In the genomic region with DNA sequence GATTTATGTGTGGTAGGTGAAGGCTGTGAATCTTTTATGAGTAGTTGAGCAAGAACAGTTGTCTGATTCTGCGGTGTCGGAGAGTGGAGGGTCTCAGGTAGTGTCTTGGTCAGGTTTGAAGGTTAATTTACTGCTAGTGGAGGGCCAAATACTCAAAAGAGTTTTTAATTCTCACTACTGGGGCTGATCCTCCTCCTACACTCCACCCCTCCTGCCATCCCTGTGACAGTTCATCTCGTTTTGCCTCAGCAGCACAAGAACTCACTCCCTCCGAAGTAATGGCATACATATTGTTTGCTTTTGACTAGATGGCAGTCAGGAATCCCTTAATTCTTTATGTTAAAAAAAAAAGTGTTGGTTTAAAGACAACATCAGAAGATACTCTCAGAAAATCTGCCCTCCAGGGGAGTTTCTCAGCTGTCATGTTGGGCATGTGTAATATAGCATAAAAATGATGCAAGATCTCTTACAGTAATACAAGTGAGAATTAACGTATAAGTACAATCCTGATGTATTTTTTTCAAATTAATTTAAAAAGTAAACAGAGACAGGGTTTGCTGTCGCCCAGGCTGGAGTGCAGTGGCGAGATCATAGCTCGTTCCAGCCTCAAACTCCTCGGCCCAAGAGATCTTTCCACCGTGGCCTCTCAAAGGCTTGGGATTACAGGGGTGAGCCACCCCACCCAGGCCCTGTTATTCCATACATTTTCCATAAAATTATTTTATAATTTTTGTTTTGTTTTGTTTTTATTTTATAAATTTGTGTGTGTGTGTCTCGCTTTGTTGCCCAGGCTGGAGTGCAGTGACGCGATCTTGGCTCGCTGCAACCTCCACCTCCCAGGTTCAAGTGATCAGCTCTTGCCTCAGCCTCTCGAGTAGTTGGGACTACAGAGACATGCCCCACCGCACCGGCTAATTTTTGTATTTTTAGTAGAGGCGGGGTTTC, we compare ENCODE assay signal across 1 cellular context.
TF ChIP-seq lines count a peak whose summit lies in the region.

No MANE protein-coding gene starts in this region.

TF ChIP-seq in K562, 482 proteins besides CTCF, POLR2A, EP300 and RAD21 (continued from another document):
- TF ChIP-seq CCNT2 (IDR thresholded peaks at IDR 0.05; ENCODE audit: borderline replicate concordance, extremely low read depth, insufficient read length, low read depth, low read length), result no peak
- TF ChIP-seq, protein P1, sequence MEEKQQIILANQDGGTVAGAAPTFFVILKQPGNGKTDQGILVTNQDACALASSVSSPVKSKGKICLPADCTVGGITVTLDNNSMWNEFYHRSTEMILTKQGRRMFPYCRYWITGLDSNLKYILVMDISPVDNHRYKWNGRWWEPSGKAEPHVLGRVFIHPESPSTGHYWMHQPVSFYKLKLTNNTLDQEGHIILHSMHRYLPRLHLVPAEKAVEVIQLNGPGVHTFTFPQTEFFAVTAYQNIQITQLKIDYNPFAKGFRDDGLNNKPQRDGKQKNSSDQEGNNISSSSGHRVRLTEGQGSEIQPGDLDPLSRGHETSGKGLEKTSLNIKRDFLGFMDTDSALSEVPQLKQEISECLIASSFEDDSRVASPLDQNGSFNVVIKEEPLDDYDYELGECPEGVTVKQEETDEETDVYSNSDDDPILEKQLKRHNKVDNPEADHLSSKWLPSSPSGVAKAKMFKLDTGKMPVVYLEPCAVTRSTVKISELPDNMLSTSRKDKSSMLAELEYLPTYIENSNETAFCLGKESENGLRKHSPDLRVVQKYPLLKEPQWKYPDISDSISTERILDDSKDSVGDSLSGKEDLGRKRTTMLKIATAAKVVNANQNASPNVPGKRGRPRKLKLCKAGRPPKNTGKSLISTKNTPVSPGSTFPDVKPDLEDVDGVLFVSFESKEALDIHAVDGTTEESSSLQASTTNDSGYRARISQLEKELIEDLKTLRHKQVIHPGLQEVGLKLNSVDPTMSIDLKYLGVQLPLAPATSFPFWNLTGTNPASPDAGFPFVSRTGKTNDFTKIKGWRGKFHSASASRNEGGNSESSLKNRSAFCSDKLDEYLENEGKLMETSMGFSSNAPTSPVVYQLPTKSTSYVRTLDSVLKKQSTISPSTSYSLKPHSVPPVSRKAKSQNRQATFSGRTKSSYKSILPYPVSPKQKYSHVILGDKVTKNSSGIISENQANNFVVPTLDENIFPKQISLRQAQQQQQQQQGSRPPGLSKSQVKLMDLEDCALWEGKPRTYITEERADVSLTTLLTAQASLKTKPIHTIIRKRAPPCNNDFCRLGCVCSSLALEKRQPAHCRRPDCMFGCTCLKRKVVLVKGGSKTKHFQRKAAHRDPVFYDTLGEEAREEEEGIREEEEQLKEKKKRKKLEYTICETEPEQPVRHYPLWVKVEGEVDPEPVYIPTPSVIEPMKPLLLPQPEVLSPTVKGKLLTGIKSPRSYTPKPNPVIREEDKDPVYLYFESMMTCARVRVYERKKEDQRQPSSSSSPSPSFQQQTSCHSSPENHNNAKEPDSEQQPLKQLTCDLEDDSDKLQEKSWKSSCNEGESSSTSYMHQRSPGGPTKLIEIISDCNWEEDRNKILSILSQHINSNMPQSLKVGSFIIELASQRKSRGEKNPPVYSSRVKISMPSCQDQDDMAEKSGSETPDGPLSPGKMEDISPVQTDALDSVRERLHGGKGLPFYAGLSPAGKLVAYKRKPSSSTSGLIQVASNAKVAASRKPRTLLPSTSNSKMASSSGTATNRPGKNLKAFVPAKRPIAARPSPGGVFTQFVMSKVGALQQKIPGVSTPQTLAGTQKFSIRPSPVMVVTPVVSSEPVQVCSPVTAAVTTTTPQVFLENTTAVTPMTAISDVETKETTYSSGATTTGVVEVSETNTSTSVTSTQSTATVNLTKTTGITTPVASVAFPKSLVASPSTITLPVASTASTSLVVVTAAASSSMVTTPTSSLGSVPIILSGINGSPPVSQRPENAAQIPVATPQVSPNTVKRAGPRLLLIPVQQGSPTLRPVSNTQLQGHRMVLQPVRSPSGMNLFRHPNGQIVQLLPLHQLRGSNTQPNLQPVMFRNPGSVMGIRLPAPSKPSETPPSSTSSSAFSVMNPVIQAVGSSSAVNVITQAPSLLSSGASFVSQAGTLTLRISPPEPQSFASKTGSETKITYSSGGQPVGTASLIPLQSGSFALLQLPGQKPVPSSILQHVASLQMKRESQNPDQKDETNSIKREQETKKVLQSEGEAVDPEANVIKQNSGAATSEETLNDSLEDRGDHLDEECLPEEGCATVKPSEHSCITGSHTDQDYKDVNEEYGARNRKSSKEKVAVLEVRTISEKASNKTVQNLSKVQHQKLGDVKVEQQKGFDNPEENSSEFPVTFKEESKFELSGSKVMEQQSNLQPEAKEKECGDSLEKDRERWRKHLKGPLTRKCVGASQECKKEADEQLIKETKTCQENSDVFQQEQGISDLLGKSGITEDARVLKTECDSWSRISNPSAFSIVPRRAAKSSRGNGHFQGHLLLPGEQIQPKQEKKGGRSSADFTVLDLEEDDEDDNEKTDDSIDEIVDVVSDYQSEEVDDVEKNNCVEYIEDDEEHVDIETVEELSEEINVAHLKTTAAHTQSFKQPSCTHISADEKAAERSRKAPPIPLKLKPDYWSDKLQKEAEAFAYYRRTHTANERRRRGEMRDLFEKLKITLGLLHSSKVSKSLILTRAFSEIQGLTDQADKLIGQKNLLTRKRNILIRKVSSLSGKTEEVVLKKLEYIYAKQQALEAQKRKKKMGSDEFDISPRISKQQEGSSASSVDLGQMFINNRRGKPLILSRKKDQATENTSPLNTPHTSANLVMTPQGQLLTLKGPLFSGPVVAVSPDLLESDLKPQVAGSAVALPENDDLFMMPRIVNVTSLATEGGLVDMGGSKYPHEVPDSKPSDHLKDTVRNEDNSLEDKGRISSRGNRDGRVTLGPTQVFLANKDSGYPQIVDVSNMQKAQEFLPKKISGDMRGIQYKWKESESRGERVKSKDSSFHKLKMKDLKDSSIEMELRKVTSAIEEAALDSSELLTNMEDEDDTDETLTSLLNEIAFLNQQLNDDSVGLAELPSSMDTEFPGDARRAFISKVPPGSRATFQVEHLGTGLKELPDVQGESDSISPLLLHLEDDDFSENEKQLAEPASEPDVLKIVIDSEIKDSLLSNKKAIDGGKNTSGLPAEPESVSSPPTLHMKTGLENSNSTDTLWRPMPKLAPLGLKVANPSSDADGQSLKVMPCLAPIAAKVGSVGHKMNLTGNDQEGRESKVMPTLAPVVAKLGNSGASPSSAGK (IDR thresholded peaks at IDR 0.05), result 0 out of 2 replicates have a peak, but pooled peaks have one; percentile 2
- TF ChIP-seq ZNF121 (CRISPR knock-in tag; conservative IDR thresholded peaks at IDR 0.05), result 0 out of 2 replicates have a peak, but pooled peaks have one; percentile 20
- TF ChIP-seq POLR2H (tag; IDR thresholded peaks at IDR 0.05; ENCODE audit: low read depth), result no peak
- no peak for TF ChIP-seq CEBPG (CRISPR knock-in tag; IDR thresholded peaks at IDR 0.05)
- TF ChIP-seq CEBPG (tag; conservative IDR thresholded peaks at IDR 0.05 in 1 of 2, IDR thresholded peaks at IDR 0.05 in 1 of 2), result peak; percentile 75 to 93
- TF ChIP-seq MEIS2 (IDR thresholded peaks at IDR 0.05; ENCODE audit: partially characterized antibody), result peak; percentile 2
- TF ChIP-seq, protein P2, sequence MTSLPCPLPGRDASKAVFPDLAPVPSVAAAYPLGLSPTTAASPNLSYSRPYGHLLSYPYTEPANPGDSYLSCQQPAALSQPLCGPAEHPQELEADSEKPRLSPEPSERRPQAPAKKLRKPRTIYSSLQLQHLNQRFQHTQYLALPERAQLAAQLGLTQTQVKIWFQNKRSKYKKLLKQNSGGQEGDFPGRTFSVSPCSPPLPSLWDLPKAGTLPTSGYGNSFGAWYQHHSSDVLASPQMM (CRISPR knock-in tag; IDR thresholded peaks at IDR 0.05), result no peak
- no peak for TF ChIP-seq GTF2E2 (tag; IDR thresholded peaks at IDR 0.05)
- TF ChIP-seq ATF1 (CRISPR knock-in tag; IDR thresholded peaks at IDR 0.05), result no peak
- 0 out of 2 replicates have a peak, but pooled peaks have one; percentile 9 for TF ChIP-seq ATF1 (tag; IDR thresholded peaks at IDR 0.05)
- TF ChIP-seq, protein P3, sequence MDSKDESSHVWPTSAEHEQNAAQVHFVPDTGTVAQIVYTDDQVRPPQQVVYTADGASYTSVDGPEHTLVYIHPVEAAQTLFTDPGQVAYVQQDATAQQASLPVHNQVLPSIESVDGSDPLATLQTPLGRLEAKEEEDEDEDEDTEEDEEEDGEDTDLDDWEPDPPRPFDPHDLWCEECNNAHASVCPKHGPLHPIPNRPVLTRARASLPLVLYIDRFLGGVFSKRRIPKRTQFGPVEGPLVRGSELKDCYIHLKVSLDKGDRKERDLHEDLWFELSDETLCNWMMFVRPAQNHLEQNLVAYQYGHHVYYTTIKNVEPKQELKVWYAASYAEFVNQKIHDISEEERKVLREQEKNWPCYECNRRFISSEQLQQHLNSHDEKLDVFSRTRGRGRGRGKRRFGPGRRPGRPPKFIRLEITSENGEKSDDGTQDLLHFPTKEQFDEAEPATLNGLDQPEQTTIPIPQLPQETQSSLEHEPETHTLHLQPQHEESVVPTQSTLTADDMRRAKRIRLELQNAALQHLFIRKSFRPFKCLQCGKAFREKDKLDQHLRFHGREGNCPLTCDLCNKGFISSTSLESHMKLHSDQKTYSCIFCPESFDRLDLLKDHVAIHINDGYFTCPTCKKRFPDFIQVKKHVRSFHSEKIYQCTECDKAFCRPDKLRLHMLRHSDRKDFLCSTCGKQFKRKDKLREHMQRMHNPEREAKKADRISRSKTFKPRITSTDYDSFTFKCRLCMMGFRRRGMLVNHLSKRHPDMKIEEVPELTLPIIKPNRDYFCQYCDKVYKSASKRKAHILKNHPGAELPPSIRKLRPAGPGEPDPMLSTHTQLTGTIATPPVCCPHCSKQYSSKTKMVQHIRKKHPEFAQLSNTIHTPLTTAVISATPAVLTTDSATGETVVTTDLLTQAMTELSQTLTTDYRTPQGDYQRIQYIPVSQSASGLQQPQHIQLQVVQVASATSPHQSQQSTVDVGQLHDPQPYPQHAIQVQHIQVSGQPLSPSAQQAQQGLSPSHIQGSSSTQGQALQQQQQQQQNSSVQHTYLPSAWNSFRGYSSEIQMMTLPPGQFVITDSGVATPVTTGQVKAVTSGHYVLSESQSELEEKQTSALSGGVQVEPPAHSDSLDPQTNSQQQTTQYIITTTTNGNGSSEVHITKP (IDR thresholded peaks at IDR 0.05; ENCODE audit: partially characterized antibody), result peak; percentile 80
- TF ChIP-seq CEBPB (tag; IDR thresholded peaks at IDR 0.05), result peak; percentile 71
